In genomic region chr6:127119361-127120108, GRCh38 we compare ENCODE assay signal across 8 cellular contexts. TPM values are rescaled to one million over a fixed set of nuclear protein-coding genes. Genes with fewer than 3 reads are reported as not detected.
A peak's percentile ranks its signal among the peaks of the same experiment; 100 is the strongest.
DNase-seq lines count a peak whose midpoint lies in the region; ATAC-seq and TF ChIP-seq lines count a peak whose summit lies in the region.

No MANE protein-coding gene starts in this region.

- H3K4me3 Mint-ChIP-seq in activated CD4-positive, alpha-beta T cell treated with anti-CD3 and anti-CD28 coated beads, Interleukin-2, amount 10 ng/mL, durations not matched to agents 24 days and 14 days = peak overlapping the region; percentile 82
- peak overlapping the region; percentile 78 for H3K4me3 Mint-ChIP-seq in T-helper 2 cell treated with Interferon-gamma antibody and Interleukin-4, amounts not matched to agents 5 μg/mL and 100 μg/mL, for 36 hours

- no peaks in the 10 kb centered on the region for H3K79me2 ChIP-seq in fibroblast of lung (ENCODE audit: control insufficient read depth, insufficient read depth, low read length)

- intact Hi-C loops in activated CD4-positive, alpha-beta T cell treated with anti-CD3 and anti-CD28 coated beads, Interleukin-2, amount 10 ng/mL, durations not matched to agents 24 days and 14 days (cut with micrococcal nuclease) = loop anchor here (2.0 to 10.0 kb wide), 2 partner anchors 759 to 1805 kb away; no protein-coding TSS in a partner anchor
- intact Hi-C loops in ovary (cut with DNase I) (loop anchor here in 1 of 4 donors (10.0 kb wide), 1 partner anchor 1475 kb away; no protein-coding TSS in a partner anchor), body of pancreas (cut with DNase I) (no loop called here)

- H3K4me1 Mint-ChIP-seq in activated CD4-positive, alpha-beta T cell treated with anti-CD3 and anti-CD28 coated beads, Interleukin-2, amount 10 ng/mL, durations not matched to agents 24 days and 14 days = peaks cover 18% of the 10 kb centered on the region
- peaks cover 9% of the 10 kb centered on the region for H3K4me1 Mint-ChIP-seq in T-helper 2 cell treated with Interferon-gamma antibody and Interleukin-4, amounts not matched to agents 5 μg/mL and 100 μg/mL, for 36 hours (ENCODE audit: low read depth)

- H3K4me3 ChIP-seq in fibroblast of lung (replicated peaks in 1 of 4; ENCODE audit: control extremely low read depth in 1 of 4, insufficient read depth in 1 of 4, low read depth in 3 of 4, low read length in 4 of 4) = peak overlapping the region; percentile 30 to 67 (median 60)
- H3K4me3 ChIP-seq in ovary = peak overlapping the region; percentile 44
- no peak overlapping the region for H3K4me3 ChIP-seq in body of pancreas

- no peaks in the 10 kb centered on the region for H4K20me1 ChIP-seq in fibroblast of lung (ENCODE audit: control insufficient read depth, extremely low read depth, insufficient read depth, low read length)

- ATAC-seq in HG02852 (IDR thresholded peaks at IDR 0.05; ENCODE audit: unreplicated experiment) (peak; percentile 41), body of pancreas (no peak)

- H3K27ac ChIP-seq in fibroblast of lung (ENCODE audit: insufficient read depth, low read length) (no peak overlapping the region), ovary (peak overlapping the region in 1 of 2 donors; percentile 11), body of pancreas (no peak overlapping the region)

- peak; percentile 66 for DNase-seq in activated CD4-positive, alpha-beta T cell treated with anti-CD3 and anti-CD28 coated beads, Interleukin-2, amount 10 ng/mL, durations not matched to agents 24 days and 14 days
- DNase-seq in activated CD4-positive, alpha-beta T cell treated with anti-CD3 and anti-CD28 coated beads, Interleukin-2, amount 50 U/mL, for 1 hour = no peak
- DNase-seq in T-helper 2 cell treated with Interferon-gamma antibody and Interleukin-4, amounts not matched to agents 5 μg/mL and 100 μg/mL, for 36 hours (ENCODE audit: low spot score) = peak; percentile 4
- DNase-seq in fibroblast of lung (ENCODE audit: low read depth in 2 of 2) = peak in 1 of 2 donors; percentile 14
- DNase-seq in ovary = peak in 3 of 5 donors; percentile 14 to 31 (median 14)
- no peak for DNase-seq in body of pancreas
- DNase-seq in NCI-H524 treated with DMSO at 0.1 percent for 48 hours (lab: John Stamatoyannopoulos, UW) = no peak

- peaks cover 32% of the 10 kb centered on the region for H3K27me3 ChIP-seq in fibroblast of lung (ENCODE audit: control insufficient read depth, insufficient read depth, low read length)
- H3K27me3 ChIP-seq in ovary = no peaks in the 10 kb centered on the region
- H3K27me3 ChIP-seq in body of pancreas = peaks cover 0 to 9% of the 10 kb centered on the region in 2 donors

- H3K27me3 Mint-ChIP-seq in activated CD4-positive, alpha-beta T cell treated with anti-CD3 and anti-CD28 coated beads, Interleukin-2, amount 10 ng/mL, durations not matched to agents 24 days and 14 days = peaks cover 76% of the 10 kb centered on the region
- peaks cover 76% of the 10 kb centered on the region for H3K27me3 Mint-ChIP-seq in T-helper 2 cell treated with Interferon-gamma antibody and Interleukin-4, amounts not matched to agents 5 μg/mL and 100 μg/mL, for 36 hours (ENCODE audit: low read depth)

- TF ChIP-seq POLR2A in ovary (IDR thresholded peaks at IDR 0.05) = no peak
- TF ChIP-seq POLR2A in body of pancreas (IDR thresholded peaks at IDR 0.05) = no peak

- no peak for TF ChIP-seq CTCF in fibroblast of lung (conservative IDR thresholded peaks at IDR 0.05 in 1 of 2, IDR thresholded peaks at IDR 0.05 in 1 of 2; ENCODE audit: low read depth in 1 of 2, low read length in 2 of 2)
- no peak for TF ChIP-seq CTCF in ovary (IDR thresholded peaks at IDR 0.05)
- TF ChIP-seq CTCF in body of pancreas (IDR thresholded peaks at IDR 0.05) = no peak

- no peaks in the 10 kb centered on the region for H3K36me3 Mint-ChIP-seq in activated CD4-positive, alpha-beta T cell treated with anti-CD3 and anti-CD28 coated beads, Interleukin-2, amount 10 ng/mL, durations not matched to agents 24 days and 14 days (ENCODE audit: low read depth)
- no peaks in the 10 kb centered on the region for H3K36me3 Mint-ChIP-seq in T-helper 2 cell treated with Interferon-gamma antibody and Interleukin-4, amounts not matched to agents 5 μg/mL and 100 μg/mL, for 36 hours (ENCODE audit: low read depth)

- 0 to 1% (median 0%) methylated on average over 55 to 70 of the region's 70 CpGs for WGBS in ovary, 3 donors
- 0 to 1% methylated on average over 9 to 70 of the region's 70 CpGs for WGBS in body of pancreas, 2 donors

- peaks cover 2% of the 10 kb centered on the region for H3K4me1 ChIP-seq in fibroblast of lung (ENCODE audit: control insufficient read depth, extremely low read depth, insufficient read depth, low read length)
- peaks cover 5% of the 10 kb centered on the region for H3K4me1 ChIP-seq in ovary (ENCODE audit: insufficient read depth)
- peaks cover 24% of the 10 kb centered on the region for H3K4me1 ChIP-seq in body of pancreas

- H3K9me3 Mint-ChIP-seq in activated CD4-positive, alpha-beta T cell treated with anti-CD3 and anti-CD28 coated beads, Interleukin-2, amount 10 ng/mL, durations not matched to agents 24 days and 14 days = no peaks in the 10 kb centered on the region
- no peaks in the 10 kb centered on the region for H3K9me3 Mint-ChIP-seq in T-helper 2 cell treated with Interferon-gamma antibody and Interleukin-4, amounts not matched to agents 5 μg/mL and 100 μg/mL, for 36 hours

- peak overlapping the region; percentile 28 for H2AFZ ChIP-seq in fibroblast of lung (ENCODE audit: low read length)

- no peak for TF ChIP-seq EP300 in ovary (IDR thresholded peaks at IDR 0.05)

- H3K27ac Mint-ChIP-seq in activated CD4-positive, alpha-beta T cell treated with anti-CD3 and anti-CD28 coated beads, Interleukin-2, amount 10 ng/mL, durations not matched to agents 24 days and 14 days = no peak overlapping the region
- H3K27ac Mint-ChIP-seq in T-helper 2 cell treated with Interferon-gamma antibody and Interleukin-4, amounts not matched to agents 5 μg/mL and 100 μg/mL, for 36 hours = no peak overlapping the region

- H3K4me2 ChIP-seq in fibroblast of lung (ENCODE audit: extremely low read depth, insufficient read depth, low read length) = peak overlapping the region; percentile 93

- H3K9ac ChIP-seq in fibroblast of lung (ENCODE audit: insufficient read depth, low read length) = peak overlapping the region; percentile 32

- H3K36me3 ChIP-seq in fibroblast of lung (ENCODE audit: control insufficient read depth, insufficient read depth, low read length) (no peaks in the 10 kb centered on the region), ovary (no peaks in the 10 kb centered on the region), body of pancreas (replicated peaks in 1 of 2; ENCODE audit: insufficient read depth in 1 of 2, low read depth in 2 of 2) (no peaks in the 10 kb centered on the region)

- H3K9me3 ChIP-seq in fibroblast of lung (ENCODE audit: control insufficient read depth, insufficient read depth, low read depth, low read length) (no peaks in the 10 kb centered on the region), ovary (no peaks in the 10 kb centered on the region), body of pancreas (no peaks in the 10 kb centered on the region)

RNA-seq across cellular contexts. Expression of gene RSPO3, which starts 1.1 kb away (rescaled TPM):
- total RNA-seq in activated CD4-positive, alpha-beta T cell treated with anti-CD3 and anti-CD28 coated beads, Interleukin-2, amount 10 ng/mL, durations not matched to agents 24 days and 14 days = not detected in 2 replicates
- total RNA-seq in fibroblast of lung (12.4 and 15.4 TPM in 2 replicates), ovary (1 to 10 TPM in 3 of 7 donors, under 1 TPM in 3, not detected in 1; 0.12 to 9.0 (median 1.6) TPM), body of pancreas (1 to 10 TPM; 1.6 to 7.3 TPM)
- polyA plus RNA-seq in fibroblast of lung (0.85 and 3.4 TPM in 2 replicates), ovary (10 to 100 TPM in 1 of 2 donors, under 1 TPM in 1; 0.40 to 35.9 TPM)
- 1.2 and 6.9 TPM in 2 replicates for polyA plus RNA-seq in fibroblast of lung (2012)
- polyA minus RNA-seq in fibroblast of lung (ENCODE audit: low replicate concordance) = 0.94 and 2.0 TPM in 2 replicates

Comparison
In these comparisons a context has a peak if more than half of its experiments do, and no peak if none do; other contexts are left out.
1. DNase-seq: peak in activated CD4-positive, alpha-beta T cell treated with anti-CD3 and anti-CD28 coated beads, Interleukin-2, amount 10 ng/mL, durations not matched to agents 24 days and 14 days (single experiment), T-helper 2 cell treated with Interferon-gamma antibody and Interleukin-4, amounts not matched to agents 5 μg/mL and 100 μg/mL, for 36 hours (single experiment) and ovary (3 of 5); none in activated CD4-positive, alpha-beta T cell treated with anti-CD3 and anti-CD28 coated beads, Interleukin-2, amount 50 U/mL, for 1 hour (single experiment), body of pancreas (0 of 4) and NCI-H524 treated with DMSO at 0.1 percent for 48 hours (single experiment).
2. H3K4me3 ChIP-seq: peak in fibroblast of lung (4 of 4) and ovary (single experiment); none in body of pancreas (0 of 2).